ENCODE assay signal across 8 cellular contexts in the genomic region with DNA sequence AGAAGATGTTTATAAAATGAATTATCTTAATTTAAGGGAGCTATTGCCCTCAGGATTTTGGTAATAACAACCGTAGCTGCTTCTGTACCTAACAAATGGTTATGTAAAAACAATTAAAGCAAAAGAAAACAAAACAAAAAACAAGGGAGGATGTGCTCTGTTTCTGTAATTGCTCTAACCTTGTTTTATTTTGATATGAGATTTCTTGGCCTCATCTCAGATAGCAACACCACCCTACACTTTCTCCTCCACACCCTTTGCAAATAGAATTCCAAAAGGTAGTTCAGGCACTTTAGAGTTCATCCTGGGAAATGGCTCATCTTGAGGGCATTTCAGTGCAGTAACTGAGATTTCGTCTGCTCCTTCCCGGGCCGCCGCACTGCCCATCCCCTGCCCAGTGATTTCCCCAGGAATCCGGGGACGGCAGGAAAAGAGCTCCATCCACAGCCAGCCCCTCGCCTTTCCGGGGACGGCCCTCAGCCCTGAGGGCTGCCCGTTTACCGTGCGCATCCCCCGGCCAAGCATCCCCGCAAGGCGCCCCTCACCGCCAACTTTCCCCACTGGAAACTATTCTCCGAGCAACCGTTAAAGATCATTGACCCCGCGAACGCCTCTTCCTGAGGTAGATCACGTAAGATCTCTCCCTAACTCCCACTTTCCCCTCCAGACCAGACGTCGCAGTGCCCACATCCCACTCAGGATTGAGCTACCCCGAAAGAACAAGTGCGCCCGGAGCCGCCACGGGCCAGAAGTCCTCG. TPM values are rescaled to one million over a fixed set of nuclear protein-coding genes. Genes with fewer than 3 reads are reported as not detected.
DNase-seq lines count a peak whose midpoint lies in the region; ATAC-seq and TF ChIP-seq lines count a peak whose summit lies in the region.

No MANE protein-coding gene starts in this region.

- no peaks in the 10 kb centered on the region for H3K27me3 Mint-ChIP-seq in memory B cell

- TF ChIP-seq EP300 in tibial nerve (IDR thresholded peaks at IDR 0.05) = peak in 1 of 2 donors; percentile 27

- peak; percentile 62 for DNase-seq in EH (ENCODE audit: low read depth)
- DNase-seq in MG63 = peak; percentile 28
- DNase-seq in memory B cell (ENCODE audit: low spot score in 2 of 2) = no peak
- DNase-seq in tibial nerve (ENCODE audit: low spot score in 2 of 2) = peak in 1 of 2 donors; percentile 19
- DNase-seq in COLO668 (lab: John Stamatoyannopoulos, UW; ENCODE audit: unreplicated experiment) = no peak
- DNase-seq in NCI-H446 (lab: John Stamatoyannopoulos, UW) = no peak

- peak overlapping the region; percentile 79 for H3K27ac ChIP-seq in cingulate gyrus (ENCODE audit: low read depth, low read length)
- H3K27ac ChIP-seq in tibial nerve = peak overlapping the region; percentile 89 to 98 (median 96)

- H3K27ac Mint-ChIP-seq in memory B cell = peak overlapping the region; percentile 99

- peaks cover 0 to 58% (median 13%) of the 10 kb centered on the region in 4 donors for H3K4me1 ChIP-seq in tibial nerve

- H3K36me3 Mint-ChIP-seq in memory B cell = peaks cover 5% of the 10 kb centered on the region

- ATAC-seq in memory B cell (ENCODE audit: low read depth) (no peak), HG02840 (IDR thresholded peaks at IDR 0.05; ENCODE audit: low FRiP score, unreplicated experiment) (no peak)

- peak overlapping the region; percentile 94 for H3K4me3 Mint-ChIP-seq in memory B cell

- no peaks in the 10 kb centered on the region for H3K9me3 Mint-ChIP-seq in memory B cell

- 2 to 3% methylated on average over 29 to 31 of the region's 31 CpGs for WGBS in tibial nerve, 2 donors

- H3K9me3 ChIP-seq in MG63 = no peaks in the 10 kb centered on the region
- H3K9me3 ChIP-seq in tibial nerve = no peaks in the 10 kb centered on the region

- TF ChIP-seq CTCF in tibial nerve (IDR thresholded peaks at IDR 0.05) = no peak

- H3K27me3 ChIP-seq in MG63 (no peaks in the 10 kb centered on the region; the same call in 1 of the 2 replicates), tibial nerve (no peaks in the 10 kb centered on the region)

- H3K36me3 ChIP-seq in MG63 (no peaks in the 10 kb centered on the region), tibial nerve (no peaks in the 10 kb centered on the region)

- TF ChIP-seq POLR2A in tibial nerve (IDR thresholded peaks at IDR 0.05) = no peak

- peaks cover 39% of the 10 kb centered on the region for H3K4me1 Mint-ChIP-seq in memory B cell

- H3K4me3 ChIP-seq in MG63 (peak overlapping the region; percentile 78), tibial nerve (peak overlapping the region; percentile 84 to 98 (median 91))

RNA-seq across cellular contexts. Expression of a gene that starts 1.2 kb away (rescaled TPM):
- 18.9 and 28.1 TPM in 2 replicates for total RNA-seq in MG63 (2014; rRNA removed; shearing (Covaris generic); ENCODE audit: low replicate concordance)
- total RNA-seq in tibial nerve = 100 to 1,000 TPM in 1 of 4 donors, 10 to 100 TPM in 3; 77.0 to 114 (median 86.4) TPM

RNA-seq across cellular contexts. Expression of a gene that starts 11.9 kb away (rescaled TPM):
- 10.9 and 11.8 TPM in 2 replicates for total RNA-seq in MG63 (2014; rRNA removed; shearing (Covaris generic); ENCODE audit: low replicate concordance)
- 10 to 100 TPM; 19.3 to 36.1 (median 28.9) TPM for total RNA-seq in tibial nerve

Comparison
In these comparisons a context has a peak if more than half of its experiments do, and no peak if none do; other contexts are left out.
1. DNase-seq: peak in EH (single experiment) and MG63 (single experiment); none in memory B cell (0 of 2), COLO668 (single experiment) and NCI-H446 (0 of 2).